In the genomic region with DNA sequence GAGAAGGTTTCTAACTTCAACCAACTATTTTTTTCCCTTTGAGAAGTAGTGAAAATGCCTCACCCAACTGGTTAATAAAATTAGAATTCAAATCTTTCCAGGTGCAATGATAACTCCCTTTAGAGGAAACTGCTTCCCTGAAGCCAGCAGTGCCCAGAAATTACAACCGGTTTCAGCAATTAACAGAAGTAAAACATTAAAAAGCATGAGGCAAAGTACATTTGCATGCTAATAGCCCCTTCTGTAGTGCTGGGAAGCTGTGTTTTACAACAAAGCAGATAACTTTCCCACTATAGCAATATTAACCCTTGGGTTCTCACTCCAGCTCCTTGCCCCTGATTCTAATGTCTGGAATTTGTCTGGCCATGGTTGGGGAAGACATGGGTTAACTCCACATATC, we compare ENCODE assay signal across 18 cellular contexts.
DNase-seq lines count a peak whose midpoint lies in the region; ATAC-seq and TF ChIP-seq lines count a peak whose summit lies in the region.
"Had no signal": no experiment of that assay in that cellular context is flagged by ENCODE, and none has a peak within 500 bp of the region (broad histone marks: within the 10 kb centered on the region; RNA-seq: fewer than 3 reads in every experiment).

No MANE protein-coding gene starts in this region.

- peaks cover 30% of the 10 kb centered on the region; the same call in 1 of the 2 replicates for H3K27me3 ChIP-seq in H9 (ENCODE audit: insufficient read depth, low read length)
- peaks cover 61% of the 10 kb centered on the region for H3K27me3 ChIP-seq in iPS-20b (ENCODE audit: insufficient read depth, low read length)
- H3K27me3 ChIP-seq in neural progenitor cell = peaks cover 14% of the 10 kb centered on the region

- no peak overlapping the region for H3K27ac ChIP-seq in H9 (ENCODE audit: insufficient read length, low read depth, low read length)
- no peak overlapping the region for H3K27ac ChIP-seq in iPS-20b (ENCODE audit: low read length)
- H3K27ac ChIP-seq in neural progenitor cell = no peak overlapping the region
- H3K27ac ChIP-seq: RWPE1 had no signal

- peaks cover 31% of the 10 kb centered on the region for H3F3A ChIP-seq in neural progenitor cell (ENCODE audit: low read depth)

- H3K9ac ChIP-seq in H9 (ENCODE audit: extremely low read depth, insufficient read length, low read length) (no peak overlapping the region), iPS-20b (ENCODE audit: low read depth, low read length) (no peak overlapping the region), neural progenitor cell (no peak overlapping the region)

- H4K20me1 ChIP-seq in H9 (ENCODE audit: control insufficient read depth, insufficient read depth, insufficient read length) (no peaks in the 10 kb centered on the region), neural progenitor cell (ENCODE audit: low read depth) (no peaks in the 10 kb centered on the region)

- H3K56ac ChIP-seq in H9 (ENCODE audit: insufficient read length, low read depth, low read length) = no peak overlapping the region

- no peak overlapping the region for H3K23ac ChIP-seq in H9 (ENCODE audit: insufficient read length, low read depth, low read length)

- H2AK5ac ChIP-seq in H9 (ENCODE audit: insufficient read length, low read length) = no peak overlapping the region

- H3T11ph ChIP-seq in H9 (ENCODE audit: low read length) = no peak overlapping the region

- H2BK120ac ChIP-seq in H9 (ENCODE audit: low read depth, low read length, poor library complexity, severe bottlenecking) = no peak overlapping the region

- no CpG with 5 or more reads among the region's 1 CpG for WGBS in H9 (ENCODE audit: extremely low coverage, insufficient read length, low lambda C conversion rate)

- H3K18ac ChIP-seq in H9 (ENCODE audit: insufficient read length, low read depth, low read length) = no peak overlapping the region

- no peak overlapping the region for H3K27ac Mint-ChIP-seq in H9
- peak overlapping the region; percentile 64 to 91 (median 84) for H3K27ac Mint-ChIP-seq in brain
- peak overlapping the region; percentile 58 for H3K27ac Mint-ChIP-seq in neural progenitor cell
- H3K27ac Mint-ChIP-seq: CD14-positive monocyte had no signal

- no peak overlapping the region for H4K5ac ChIP-seq in H9 (ENCODE audit: insufficient read length, low read depth, low read length)

- peak overlapping the region; percentile 24; the same call in 1 of the 2 replicates for H3K4me3 ChIP-seq in iPS-20b (ENCODE audit: low read length)
- H3K4me3 ChIP-seq in neural progenitor cell = no peak overlapping the region

- H2AFZ ChIP-seq in H9 (ENCODE audit: low read length) (no peak overlapping the region), neural progenitor cell (replicated peaks) (no peak overlapping the region)

- H2BK5ac ChIP-seq in H9 (ENCODE audit: insufficient read length, low read length) = no peak overlapping the region

- H3K14ac ChIP-seq in H9 (ENCODE audit: insufficient read depth, low read length) = no peak overlapping the region

- ATAC-seq in GM21723 (IDR thresholded peaks at IDR 0.05; ENCODE audit: unreplicated experiment) (no peak), HG02938 (IDR thresholded peaks at IDR 0.05; ENCODE audit: unreplicated experiment) (no peak)
- ATAC-seq: PC-3 had no signal

- H3K27me3 Mint-ChIP-seq in H9 (ENCODE audit: low read depth) (peaks cover 79% of the 10 kb centered on the region), brain (peaks cover 9% of the 10 kb centered on the region), neural progenitor cell (ENCODE audit: insufficient read depth, low read depth) (peaks cover 21% of the 10 kb centered on the region)

- H3K4me2 ChIP-seq in H9 (ENCODE audit: insufficient read depth, insufficient read length, low read length) (peak overlapping the region; percentile 17), neural progenitor cell (peak overlapping the region; percentile 32)

- H3K23me2 ChIP-seq in H9 (ENCODE audit: insufficient read length, low read depth, low read length, poor library complexity, severe bottlenecking) = peaks cover 8% of the 10 kb centered on the region

- H2BK12ac ChIP-seq in H9 (ENCODE audit: insufficient read length, low read depth, low read length) = no peak overlapping the region

- H3K4me1 Mint-ChIP-seq in H9 (peaks cover 45 to 50% of the 10 kb centered on the region in 2 experiments), brain (peaks cover 54% of the 10 kb centered on the region), neural progenitor cell (peaks cover 34% of the 10 kb centered on the region)
- H3K4me1 Mint-ChIP-seq: CD14-positive monocyte had no signal

- no peak overlapping the region for H4K8ac ChIP-seq in H9 (replicated peaks; ENCODE audit: insufficient read length, low read depth, low read length)

- H3K36me3 ChIP-seq in iPS-20b (ENCODE audit: insufficient read depth, low read depth, low read length) (no peaks in the 10 kb centered on the region), neural progenitor cell (no peaks in the 10 kb centered on the region)

- H3K79me2 ChIP-seq in H9 (ENCODE audit: insufficient read depth, low read length) = no peaks in the 10 kb centered on the region
- H3K79me2 ChIP-seq in neural progenitor cell (ENCODE audit: low read depth) = no peaks in the 10 kb centered on the region

- H3K4me3 Mint-ChIP-seq in H9 = no peak overlapping the region
- peak overlapping the region in 4 of 5 experiments; percentile 28 to 41 (median 34) for H3K4me3 Mint-ChIP-seq in brain
- H3K4me3 Mint-ChIP-seq in neural progenitor cell = no peak overlapping the region
- H3K4me3 Mint-ChIP-seq: CD14-positive monocyte had no signal

- no peak overlapping the region for H2BK20ac ChIP-seq in H9 (ENCODE audit: low read depth, low read length, poor library complexity, severe bottlenecking)

- H3K4ac ChIP-seq in H9 (ENCODE audit: low read depth, low read length) = no peak overlapping the region

- TF ChIP-seq CTCF in H9 (conservative IDR thresholded peaks at IDR 0.05) (no peak), brain (conservative IDR thresholded peaks at IDR 0.05) (no peak), neural progenitor cell (IDR thresholded peaks at IDR 0.05) (no peak)

- no peaks in the 10 kb centered on the region for H3K79me1 ChIP-seq in H9 (ENCODE audit: insufficient read depth, low read depth, low read length, poor library complexity, severe bottlenecking)

- H2BK15ac ChIP-seq in H9 (ENCODE audit: low read depth, low read length) = no peak overlapping the region

- no peaks in the 10 kb centered on the region for H3K36me3 Mint-ChIP-seq in H9 (ENCODE audit: insufficient read depth in 1 of 3, low read depth in 3 of 3)
- H3K36me3 Mint-ChIP-seq in brain = peaks cover 4% of the 10 kb centered on the region
- no peaks in the 10 kb centered on the region for H3K36me3 Mint-ChIP-seq in neural progenitor cell

- H4K91ac ChIP-seq in H9 (ENCODE audit: insufficient read length, low read depth, low read length) = no peak overlapping the region

- H3K9me3 Mint-ChIP-seq in H9 = peaks cover 0 to 5% of the 10 kb centered on the region in 2 experiments; a peak in 2 of 5 replicates
- peaks cover 0 to 7% (median 0%) of the 10 kb centered on the region in 5 experiments for H3K9me3 Mint-ChIP-seq in brain
- no peaks in the 10 kb centered on the region for H3K9me3 Mint-ChIP-seq in neural progenitor cell

- H3K9me3 ChIP-seq in H9 (ENCODE audit: control insufficient read depth, low read depth, low read length) (no peaks in the 10 kb centered on the region), iPS-20b (ENCODE audit: insufficient read depth, low read depth, low read length) (no peaks in the 10 kb centered on the region), neural progenitor cell (ENCODE audit: low read depth) (no peaks in the 10 kb centered on the region)

- H3K4me1 ChIP-seq in H9 (ENCODE audit: insufficient read depth, low read length) (peaks cover 10% of the 10 kb centered on the region), iPS-20b (ENCODE audit: insufficient read depth, low read length) (peaks cover 26% of the 10 kb centered on the region), neural progenitor cell (peaks cover 35% of the 10 kb centered on the region)

- DNase-seq in H9 (no peak), neural progenitor cell (ENCODE audit: low spot score) (no peak), DMS153 (lab: John Stamatoyannopoulos, UW) (no peak), NCI-H748 treated with DMSO at 0.1 percent for 48 hours (lab: John Stamatoyannopoulos, UW) (no peak)
- DNase-seq: 8988T, DND-41, HCEC 1CT, NCI-H1105, NCI-H1694, NCI-H510A, PC-3, SIG-M5 had no signal

Comparison
In these comparisons a context has a peak if more than half of its experiments do, and no peak if none do; other contexts are left out.
1. H3K27ac Mint-ChIP-seq: peak in brain (5 of 5) and neural progenitor cell (single experiment); none in H9 (0 of 3).
2. H3K4me3 Mint-ChIP-seq: peak in brain (4 of 5); none in H9 (0 of 2) and neural progenitor cell (single experiment).